Comparison of ENCODE assay signal across 1 cellular context in genomic region chr19:48966541-48967345, GRCh38.
TF ChIP-seq lines count a peak whose summit lies in the region.

No MANE protein-coding gene starts in this region.

TF ChIP-seq in GM12878, 131 proteins besides CTCF, POLR2A, EP300 and RAD21:
- TF ChIP-seq FOXM1 (IDR thresholded peaks at IDR 0.05; ENCODE audit: low read depth, low read length): no peak
- 0 out of 2 replicates have a peak, but pooled peaks have one; percentile 6 for TF ChIP-seq BCLAF1 (IDR thresholded peaks at IDR 0.05)
- TF ChIP-seq MTA2 (IDR thresholded peaks at IDR 0.05; ENCODE audit: low read depth): no peak
- no peak for TF ChIP-seq CHD1 (IDR thresholded peaks at IDR 0.05; ENCODE audit: low read depth, low read length)
- TF ChIP-seq TAF1 (IDR thresholded peaks at IDR 0.05; ENCODE audit: borderline replicate concordance, low read depth, low read length): no peak
- no peak for TF ChIP-seq YY1 (IDR thresholded peaks at IDR 0.05; ENCODE audit: low read depth, low read length)
- no peak for TF ChIP-seq ZNF274 (IDR thresholded peaks at IDR 0.05; ENCODE audit: insufficient read depth, insufficient read length)
- TF ChIP-seq CHD2 (IDR thresholded peaks at IDR 0.05; ENCODE audit: borderline replicate concordance, low read depth, low read length): 0 out of 2 replicates have a peak, but pooled peaks have one; percentile 18
- TF ChIP-seq POU2F2 (IDR thresholded peaks at IDR 0.05; ENCODE audit: borderline replicate concordance, low read depth, low read length): 0 out of 3 replicates have a peak, but pooled peaks have one; percentile 5
- TF ChIP-seq SPI1 (IDR thresholded peaks at IDR 0.05; ENCODE audit: borderline replicate concordance, insufficient read depth, low read depth, low read length): peak; percentile 63; the same call in 1 of the 2 replicates
- TF ChIP-seq SKIL (IDR thresholded peaks at IDR 0.05; ENCODE audit: low read depth, poor library complexity, severe bottlenecking): no peak
- TF ChIP-seq SREBF2 (IDR thresholded peaks at IDR 0.05; ENCODE audit: low read length): no peak
- TF ChIP-seq PBX3 (IDR thresholded peaks at IDR 0.05; ENCODE audit: insufficient replicate concordance, low read depth, low read length): peak; percentile 7
- no peak for TF ChIP-seq MLLT1 (IDR thresholded peaks at IDR 0.05)
- no peak for TF ChIP-seq NFXL1 (IDR thresholded peaks at IDR 0.05; ENCODE audit: borderline replicate concordance)
- no peak for TF ChIP-seq USF2 (IDR thresholded peaks at IDR 0.05; ENCODE audit: borderline replicate concordance, low read depth, low read length)
- TF ChIP-seq IRF3 (IDR thresholded peaks at IDR 0.05): no peak
- no peak for TF ChIP-seq SMAD1 (IDR thresholded peaks at IDR 0.05; ENCODE audit: low read depth, partially characterized antibody)
- no peak for TF ChIP-seq BCL11A (IDR thresholded peaks at IDR 0.05; ENCODE audit: low read depth, low read length)
- TF ChIP-seq BACH1 (IDR thresholded peaks at IDR 0.05; ENCODE audit: borderline replicate concordance): peak; percentile 69; the same call in 1 of the 2 replicates
- no peak for TF ChIP-seq KDM1A (IDR thresholded peaks at IDR 0.05; ENCODE audit: borderline replicate concordance)
